ENCODE assay signal across 37 cellular contexts in genomic region chr12:105436636-105437035, GRCh38.
"Had no signal": no experiment of that assay in that cellular context is flagged by ENCODE, and none has a peak within 500 bp of the region (broad histone marks: within the 10 kb centered on the region; RNA-seq: fewer than 3 reads in every experiment).

No MANE protein-coding gene starts in this region.

- H3K27me3 ChIP-seq: ascending aorta, cardiac muscle cell had no signal

- H3K4me1 Mint-ChIP-seq: activated CD4-positive, alpha-beta memory T cell treated with anti-CD3 and anti-CD28 coated beads, Interleukin-2, amount 10 ng/mL, durations not matched to agents 7 days and 5 days; activated CD4-positive, alpha-beta T cell treated with anti-CD3 and anti-CD28 coated beads for 36 hours; activated CD4-positive, alpha-beta T cell treated with anti-CD3 and anti-CD28 coated beads, Interleukin-2, amount 10 ng/mL, durations not matched to agents 7 days and 5 days; activated CD8-positive, alpha-beta memory T cell treated with anti-CD3 and anti-CD28 coated beads, Interleukin-2, amount 10 ng/mL, durations not matched to agents 7 days and 5 days; activated naive CD4-positive, alpha-beta T cell treated with anti-CD3 and anti-CD28 coated beads, Interleukin-2, amount 10 ng/mL, durations not matched to agents 7 days and 5 days; activated naive CD4-positive, alpha-beta T cell treated with anti-CD3 and anti-CD28 coated beads, Interleukin-2, amount 50 U/mL, for 24 hours; activated naive CD8-positive, alpha-beta T cell treated with anti-CD3 and anti-CD28 coated beads, Interleukin-2, amount 10 ng/mL, durations not matched to agents 7 days and 5 days; activated naive CD8-positive, alpha-beta T cell treated with anti-CD3 and anti-CD28 coated beads, Interleukin-2, amount 50 U/mL, for 24 hours; central memory CD8-positive, alpha-beta T cell had no signal

- H3K36me3 Mint-ChIP-seq: activated CD8-positive, alpha-beta memory T cell treated with anti-CD3 and anti-CD28 coated beads, Interleukin-2, amount 10 ng/mL, durations not matched to agents 7 days and 5 days; activated naive CD4-positive, alpha-beta T cell treated with anti-CD3 and anti-CD28 coated beads, Interleukin-2, amount 10 ng/mL, durations not matched to agents 7 days and 5 days; activated naive CD4-positive, alpha-beta T cell treated with anti-CD3 and anti-CD28 coated beads, Interleukin-2, amount 50 U/mL, for 24 hours; activated naive CD8-positive, alpha-beta T cell; activated naive CD8-positive, alpha-beta T cell treated with anti-CD3 and anti-CD28 coated beads, Interleukin-2, amount 10 ng/mL, durations not matched to agents 7 days and 5 days; brain had no signal

- H3K4me3 ChIP-seq: ascending aorta, cardiac muscle cell had no signal

- H3K27ac ChIP-seq: ascending aorta, cardiac muscle cell, WERI-Rb-1 had no signal

- H3K9me3 ChIP-seq: ascending aorta had no signal

- DNase-seq: activated CD4-positive, alpha-beta memory T cell treated with anti-CD3 and anti-CD28 coated beads, Interleukin-2, amount 10 ng/mL, durations not matched to agents 7 days and 5 days; activated CD4-positive, alpha-beta T cell treated with anti-CD3 and anti-CD28 coated beads for 1 hour; activated CD4-positive, alpha-beta T cell treated with anti-CD3 and anti-CD28 coated beads for 36 hours; activated CD4-positive, alpha-beta T cell treated with anti-CD3 and anti-CD28 coated beads for 48 hours; activated CD4-positive, alpha-beta T cell treated with anti-CD3 and anti-CD28 coated beads, Interleukin-2, amount 10 ng/mL, durations not matched to agents 7 days and 5 days; activated CD4-positive, alpha-beta T cell treated with anti-CD3 and anti-CD28 coated beads, Interleukin-2, amount 50 U/mL, for 48 hours; activated CD4-positive, CD25-positive, alpha-beta regulatory T cell; activated CD8-positive, alpha-beta memory T cell treated with anti-CD3 and anti-CD28 coated beads for 24 hours; activated CD8-positive, alpha-beta memory T cell treated with anti-CD3 and anti-CD28 coated beads, Interleukin-2, amount 10 ng/mL, durations not matched to agents 7 days and 5 days; activated CD8-positive, alpha-beta memory T cell treated with anti-CD3 and anti-CD28 coated beads, Interleukin-2, amount 50 U/mL, for 48 hours; activated CD8-positive, alpha-beta T cell treated with anti-CD3 and anti-CD28 coated beads, Interleukin-2, amount 10 ng/mL, durations not matched to agents 7 days and 5 days; activated effector memory CD4-positive, alpha-beta T cell treated with Interleukin-2 at 50 U/mL for 16 hours; activated gamma-delta T cell; activated naive CD4-positive, alpha-beta T cell treated with anti-CD3 and anti-CD28 coated beads, Interleukin-2, amount 10 ng/mL, durations not matched to agents 7 days and 5 days; activated naive CD4-positive, alpha-beta T cell treated with Interleukin-2 at 50 U/mL for 16 hours; activated naive CD8-positive, alpha-beta T cell treated with anti-CD3 and anti-CD28 coated beads, Interleukin-2, amount 10 ng/mL, durations not matched to agents 7 days and 5 days; activated naive CD8-positive, alpha-beta T cell treated with anti-CD3 and anti-CD28 coated beads, Interleukin-2, amount 50 U/mL, for 24 hours; activated T-cell treated with anti-CD3 and anti-CD28 coated beads, Interleukin-2, amount 50 U/mL, for 24 hours; activated T-cell treated with anti-CD3 and anti-CD28 coated beads, Interleukin-2, amount 50 U/mL, for 48 hours; amygdala; anterior cingulate cortex; caudate nucleus; cerebellar nuclear complex; T-helper 1 cell; T-helper 2 cell; T-helper 9 cell; WERI-Rb-1 had no signal

- H3K4me3 Mint-ChIP-seq: activated CD4-positive, alpha-beta memory T cell treated with anti-CD3 and anti-CD28 coated beads, Interleukin-2, amount 10 ng/mL, durations not matched to agents 7 days and 5 days; activated CD4-positive, alpha-beta T cell treated with anti-CD3 and anti-CD28 coated beads for 36 hours; activated CD4-positive, alpha-beta T cell treated with anti-CD3 and anti-CD28 coated beads, Interleukin-2, amount 10 ng/mL, durations not matched to agents 7 days and 5 days; activated CD8-positive, alpha-beta memory T cell treated with anti-CD3 and anti-CD28 coated beads, Interleukin-2, amount 10 ng/mL, durations not matched to agents 7 days and 5 days; activated CD8-positive, alpha-beta T cell treated with anti-CD3 and anti-CD28 coated beads, Interleukin-2, amount 10 ng/mL, durations not matched to agents 7 days and 5 days; activated naive CD4-positive, alpha-beta T cell treated with anti-CD3 and anti-CD28 coated beads, Interleukin-2, amount 10 ng/mL, durations not matched to agents 7 days and 5 days; activated naive CD4-positive, alpha-beta T cell treated with anti-CD3 and anti-CD28 coated beads, Interleukin-2, amount 50 U/mL, for 24 hours; activated naive CD8-positive, alpha-beta T cell; activated naive CD8-positive, alpha-beta T cell treated with anti-CD3 and anti-CD28 coated beads, Interleukin-2, amount 10 ng/mL, durations not matched to agents 7 days and 5 days; activated naive CD8-positive, alpha-beta T cell treated with anti-CD3 and anti-CD28 coated beads, Interleukin-2, amount 50 U/mL, for 24 hours; activated T-cell treated with anti-CD3 and anti-CD28 coated beads, Interleukin-2, amount 50 U/mL, for 24 hours; brain; central memory CD8-positive, alpha-beta T cell; T-helper 1 cell treated with Interleukin-12 subunit alpha and Interleukin-12 subunit beta and Interleukin-4 antibody, amounts not matched to agents 30 μg/mL and 1 μg/mL, for 36 hours; T-helper 2 cell treated with Interferon-gamma antibody and Interleukin-4, amounts not matched to agents 5 μg/mL and 100 μg/mL, for 36 hours; WTC11 had no signal

- H3K36me3 ChIP-seq: ascending aorta, cardiac muscle cell, WERI-Rb-1 had no signal

- H3K27ac Mint-ChIP-seq: activated CD4-positive, alpha-beta memory T cell treated with anti-CD3 and anti-CD28 coated beads, Interleukin-2, amount 10 ng/mL, durations not matched to agents 7 days and 5 days; activated CD4-positive, alpha-beta T cell treated with anti-CD3 and anti-CD28 coated beads for 36 hours; activated CD4-positive, alpha-beta T cell treated with anti-CD3 and anti-CD28 coated beads, Interleukin-2, amount 10 ng/mL, durations not matched to agents 7 days and 5 days; activated CD8-positive, alpha-beta memory T cell treated with anti-CD3 and anti-CD28 coated beads, Interleukin-2, amount 10 ng/mL, durations not matched to agents 7 days and 5 days; activated CD8-positive, alpha-beta T cell treated with anti-CD3 and anti-CD28 coated beads, Interleukin-2, amount 10 ng/mL, durations not matched to agents 7 days and 5 days; activated naive CD4-positive, alpha-beta T cell treated with anti-CD3 and anti-CD28 coated beads, Interleukin-2, amount 10 ng/mL, durations not matched to agents 7 days and 5 days; activated naive CD4-positive, alpha-beta T cell treated with anti-CD3 and anti-CD28 coated beads, Interleukin-2, amount 50 U/mL, for 24 hours; activated naive CD8-positive, alpha-beta T cell; activated naive CD8-positive, alpha-beta T cell treated with anti-CD3 and anti-CD28 coated beads, Interleukin-2, amount 10 ng/mL, durations not matched to agents 7 days and 5 days; activated naive CD8-positive, alpha-beta T cell treated with anti-CD3 and anti-CD28 coated beads, Interleukin-2, amount 50 U/mL, for 24 hours; activated T-cell treated with anti-CD3 and anti-CD28 coated beads, Interleukin-2, amount 50 U/mL, for 24 hours; activated T-helper 2 cell treated with anti-CD3 and anti-CD28 coated beads, Interferon-gamma antibody, Interleukin-2, Interleukin-4, amounts not matched to agents 10 μg/mL and 5 μg/mL and 100 μg/mL, durations not matched to agents 14 hours and 24 hours and 36 hours; brain; T-helper 1 cell treated with Interleukin-12 subunit alpha and Interleukin-12 subunit beta and Interleukin-4 antibody, amounts not matched to agents 30 μg/mL and 1 μg/mL, for 36 hours; T-helper 2 cell treated with Interferon-gamma antibody and Interleukin-4, amounts not matched to agents 5 μg/mL and 100 μg/mL, for 36 hours; WTC11 had no signal

- H3K4me1 ChIP-seq: ascending aorta had no signal

- H3K9me3 Mint-ChIP-seq: activated CD4-positive, alpha-beta memory T cell treated with anti-CD3 and anti-CD28 coated beads, Interleukin-2, amount 10 ng/mL, durations not matched to agents 7 days and 5 days; activated CD4-positive, alpha-beta T cell treated with anti-CD3 and anti-CD28 coated beads, Interleukin-2, amount 10 ng/mL, durations not matched to agents 7 days and 5 days; activated naive CD4-positive, alpha-beta T cell treated with anti-CD3 and anti-CD28 coated beads, Interleukin-2, amount 10 ng/mL, durations not matched to agents 7 days and 5 days; activated naive CD8-positive, alpha-beta T cell treated with anti-CD3 and anti-CD28 coated beads, Interleukin-2, amount 50 U/mL, for 24 hours; activated T-cell treated with anti-CD3 and anti-CD28 coated beads, Interleukin-2, amount 50 U/mL, for 24 hours; activated T-helper 2 cell treated with anti-CD3 and anti-CD28 coated beads, Interferon-gamma antibody, Interleukin-2, Interleukin-4, amounts not matched to agents 10 μg/mL and 5 μg/mL and 100 μg/mL, durations not matched to agents 14 hours and 24 hours and 36 hours; T-helper 1 cell treated with Interleukin-12 subunit alpha and Interleukin-12 subunit beta and Interleukin-4 antibody, amounts not matched to agents 30 μg/mL and 1 μg/mL, for 36 hours had no signal
